Comparison of ENCODE assay signal across 9 cellular contexts in the genomic region with DNA sequence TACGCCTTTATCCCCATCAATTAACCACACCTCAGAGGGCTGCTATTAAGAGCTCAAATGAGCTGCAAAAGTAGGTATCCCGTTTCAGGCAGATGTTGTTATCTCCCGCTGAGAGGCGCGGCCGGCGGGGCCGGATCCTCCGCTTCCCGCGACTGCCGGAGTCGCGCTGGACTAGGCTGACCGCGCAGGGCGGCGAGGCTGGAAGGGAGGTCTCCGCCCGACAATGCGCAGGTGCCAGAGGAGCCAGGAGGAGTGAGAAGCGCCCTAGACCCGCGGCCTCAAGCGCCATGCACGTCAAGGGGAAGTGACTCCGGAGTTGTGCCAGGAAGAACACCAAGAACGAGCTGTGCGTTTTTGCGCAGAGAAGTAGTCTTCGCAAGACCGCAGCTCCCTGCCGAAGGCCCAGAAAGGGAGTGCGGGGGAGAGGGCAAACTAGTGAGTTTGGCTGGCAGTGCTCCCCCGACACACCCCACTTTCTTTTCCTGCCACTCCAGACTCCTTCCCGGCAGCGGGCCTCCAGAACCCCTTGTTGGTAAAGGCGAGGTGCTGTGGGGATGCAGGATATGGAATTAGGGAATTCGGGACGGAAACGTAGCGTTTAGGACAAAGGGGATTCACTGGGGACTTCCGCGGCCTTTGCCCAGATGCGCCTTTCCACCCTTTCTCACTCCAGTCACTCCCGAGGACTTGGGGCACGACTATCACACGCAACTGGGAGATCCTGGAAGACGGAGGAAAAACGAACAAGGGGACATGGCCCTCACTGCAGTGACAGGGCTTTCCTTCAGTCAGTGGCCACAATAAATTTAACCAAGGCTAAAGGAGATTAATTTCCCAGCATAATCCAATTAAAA. TPM values are rescaled to one million over a fixed set of nuclear protein-coding genes. Genes with fewer than 3 reads are reported as not detected.
A peak's percentile ranks its signal among the peaks of the same experiment; 100 is the strongest.
DNase-seq lines count a peak whose midpoint lies in the region; ATAC-seq and TF ChIP-seq lines count a peak whose summit lies in the region.
"Had no signal": no experiment of that assay in that cellular context is flagged by ENCODE, and none has a peak within 500 bp of the region (broad histone marks: within the 10 kb centered on the region; RNA-seq: fewer than 3 reads in every experiment).

No MANE protein-coding gene starts in this region.

- H3K9me3 Mint-ChIP-seq in activated naive CD4-positive, alpha-beta T cell treated with anti-CD3 and anti-CD28 coated beads, Interleukin-2, amount 50 U/mL, for 24 hours, result no peaks in the 10 kb centered on the region
- H3K9me3 Mint-ChIP-seq in activated naive CD4-positive, alpha-beta T cell treated with anti-CD3 and anti-CD28 coated beads for 36 hours, result no peaks in the 10 kb centered on the region
- no peaks in the 10 kb centered on the region for H3K9me3 Mint-ChIP-seq in natural killer cell treated with Interleukin-12 subunit alpha and Interleukin-12 subunit beta and Interleukin-15 and Interleukin-18, amount 100 ng/mL, for 72 hours

- peak overlapping the region; percentile 41 for H3K4me3 ChIP-seq in brain microvascular endothelial cell (ENCODE audit: low read depth, low read length)
- peak overlapping the region in 1 of 3 donors; percentile 14 for H3K4me3 ChIP-seq in thyroid gland (replicated peaks in 1 of 3)

- no peak for TF ChIP-seq CTCF in brain microvascular endothelial cell (IDR thresholded peaks at IDR 0.05; ENCODE audit: low read depth, low read length, missing control alignments)
- no peak for TF ChIP-seq CTCF in thyroid gland (IDR thresholded peaks at IDR 0.05)

- peak overlapping the region; percentile 68 for H3K27ac Mint-ChIP-seq in activated naive CD4-positive, alpha-beta T cell treated with anti-CD3 and anti-CD28 coated beads, Interleukin-2, amount 50 U/mL, for 24 hours
- no peak overlapping the region for H3K27ac Mint-ChIP-seq in activated naive CD4-positive, alpha-beta T cell treated with anti-CD3 and anti-CD28 coated beads for 36 hours
- no peak overlapping the region for H3K27ac Mint-ChIP-seq in natural killer cell treated with Interleukin-12 subunit alpha and Interleukin-12 subunit beta and Interleukin-15 and Interleukin-18, amount 100 ng/mL, for 72 hours

- no peak for DNase-seq in activated naive CD4-positive, alpha-beta T cell treated with anti-CD3 and anti-CD28 coated beads for 36 hours
- no peak for DNase-seq in brain microvascular endothelial cell
- DNase-seq in kidney tubule cell (ENCODE audit: low spot score), result peak; percentile 20
- no peak for DNase-seq in thyroid gland
- DNase-seq in natural killer cell treated with Interleukin-12 subunit alpha and Interleukin-12 subunit beta and Interleukin-15 and Interleukin-18, amount 100 ng/mL, for 72 hours (ENCODE audit: low spot score), result no peak
- no peak for DNase-seq in left colon

- H3K4me1 ChIP-seq in thyroid gland, result peaks cover 12 to 19% of the 10 kb centered on the region in 2 donors
- H3K4me1 ChIP-seq: BLaER1 treated with 17β-estradiol and CSF1 and Interleukin-3, amounts not matched to agents 10 nM and 100 nM had no signal

- TF ChIP-seq POLR2A in thyroid gland (IDR thresholded peaks at IDR 0.05), result no peak

- H3K4me3 Mint-ChIP-seq in activated naive CD4-positive, alpha-beta T cell treated with anti-CD3 and anti-CD28 coated beads, Interleukin-2, amount 50 U/mL, for 24 hours, result no peak overlapping the region
- no peak overlapping the region for H3K4me3 Mint-ChIP-seq in activated naive CD4-positive, alpha-beta T cell treated with anti-CD3 and anti-CD28 coated beads for 36 hours
- H3K4me3 Mint-ChIP-seq in natural killer cell treated with Interleukin-12 subunit alpha and Interleukin-12 subunit beta and Interleukin-15 and Interleukin-18, amount 100 ng/mL, for 72 hours, result no peak overlapping the region

- H3K36me3 ChIP-seq in brain microvascular endothelial cell (replicated peaks) (peaks cover 17% of the 10 kb centered on the region), thyroid gland (no peaks in the 10 kb centered on the region)
- H3K36me3 ChIP-seq: BLaER1 treated with 17β-estradiol and CSF1 and Interleukin-3, amounts not matched to agents 10 nM and 100 nM had no signal

- H3K27me3 ChIP-seq in brain microvascular endothelial cell (replicated peaks) (no peaks in the 10 kb centered on the region), thyroid gland (peaks cover 21% of the 10 kb centered on the region)

- in situ Hi-C loops in brain microvascular endothelial cell (cut with HindIII; ENCODE audit: low pct_ligation_motif_present, low sequenced_read_pairs), result no loop called here

- peaks cover 14% of the 10 kb centered on the region for H3K4me1 Mint-ChIP-seq in activated naive CD4-positive, alpha-beta T cell treated with anti-CD3 and anti-CD28 coated beads, Interleukin-2, amount 50 U/mL, for 24 hours
- H3K4me1 Mint-ChIP-seq in activated naive CD4-positive, alpha-beta T cell treated with anti-CD3 and anti-CD28 coated beads for 36 hours (ENCODE audit: low read depth), result peaks cover 23% of the 10 kb centered on the region
- peaks cover 9 to 13% of the 10 kb centered on the region in 2 donors for H3K4me1 Mint-ChIP-seq in natural killer cell treated with Interleukin-12 subunit alpha and Interleukin-12 subunit beta and Interleukin-15 and Interleukin-18, amount 100 ng/mL, for 72 hours (ENCODE audit: low read depth in 2 of 2)

- H3K36me3 Mint-ChIP-seq in activated naive CD4-positive, alpha-beta T cell treated with anti-CD3 and anti-CD28 coated beads, Interleukin-2, amount 50 U/mL, for 24 hours, result no peaks in the 10 kb centered on the region
- no peaks in the 10 kb centered on the region for H3K36me3 Mint-ChIP-seq in activated naive CD4-positive, alpha-beta T cell treated with anti-CD3 and anti-CD28 coated beads for 36 hours (ENCODE audit: low read depth)
- H3K36me3 Mint-ChIP-seq in natural killer cell treated with Interleukin-12 subunit alpha and Interleukin-12 subunit beta and Interleukin-15 and Interleukin-18, amount 100 ng/mL, for 72 hours, result peaks cover 5% of the 10 kb centered on the region

- intact Hi-C loops in activated naive CD4-positive, alpha-beta T cell treated with anti-CD3 and anti-CD28 coated beads for 36 hours (cut with micrococcal nuclease), result loop anchor here (1.0 kb wide), 1 partner anchor 7 kb away; no protein-coding TSS in a partner anchor
- intact Hi-C loops in thyroid gland (cut with DNase I) (loop anchor here (10.0 kb wide), 1 partner anchor 488 kb away; no protein-coding TSS in a partner anchor), left colon (cut with DNase I, micrococcal nuclease) (no loop called here)

- H3K9me3 ChIP-seq in thyroid gland, result no peaks in the 10 kb centered on the region

- WGBS in thyroid gland, 2 donors, result 20 to 31% methylated on average over 43 to 50 of the region's 50 CpGs

- CTCF ChIA-PET in activated naive CD4-positive, alpha-beta T cell treated with anti-CD3 and anti-CD28 coated beads for 36 hours (lab: Charles Lee), result no interaction called here

- no peak for ATAC-seq in natural killer cell treated with Interleukin-12 subunit alpha and Interleukin-12 subunit beta and Interleukin-15 and Interleukin-18, amount 100 ng/mL, for 72 hours
- ATAC-seq in HG03521 (IDR thresholded peaks at IDR 0.05; ENCODE audit: unreplicated experiment) (no peak), left colon (no peak)

- H3K27ac ChIP-seq in brain microvascular endothelial cell, result peak overlapping the region; percentile 5
- peak overlapping the region; percentile 5 to 45 (median 10) for H3K27ac ChIP-seq in thyroid gland
- H3K27ac ChIP-seq: BLaER1 treated with 17β-estradiol and CSF1 and Interleukin-3, amounts not matched to agents 10 nM and 100 nM had no signal

- peaks cover 76% of the 10 kb centered on the region for H3K27me3 Mint-ChIP-seq in activated naive CD4-positive, alpha-beta T cell treated with anti-CD3 and anti-CD28 coated beads, Interleukin-2, amount 50 U/mL, for 24 hours
- peaks cover 85% of the 10 kb centered on the region for H3K27me3 Mint-ChIP-seq in activated naive CD4-positive, alpha-beta T cell treated with anti-CD3 and anti-CD28 coated beads for 36 hours (ENCODE audit: low read depth)
- H3K27me3 Mint-ChIP-seq in natural killer cell treated with Interleukin-12 subunit alpha and Interleukin-12 subunit beta and Interleukin-15 and Interleukin-18, amount 100 ng/mL, for 72 hours, result peaks cover 59 to 84% of the 10 kb centered on the region in 2 donors

RNA-seq across cellular contexts. Expression of gene NR2F1-AS1, which starts 8.0 kb away (rescaled TPM):
- not detected for total RNA-seq in activated naive CD4-positive, alpha-beta T cell treated with anti-CD3 and anti-CD28 coated beads for 36 hours
- total RNA-seq in thyroid gland (10 to 100 TPM in 2 of 4 donors, 1 to 10 TPM in 2; 4.1 to 13.8 (median 10.1) TPM), left colon (1 to 10 TPM; 2.2 to 3.2 TPM)
- not detected for total RNA-seq in natural killer cell treated with Interleukin-12 subunit alpha and Interleukin-12 subunit beta and Interleukin-15 and Interleukin-18, amount 100 ng/mL, for 72 hours

RNA-seq across cellular contexts. Expression of gene NR2F1, which starts 10.0 kb away (rescaled TPM):
- not detected for total RNA-seq in activated naive CD4-positive, alpha-beta T cell treated with anti-CD3 and anti-CD28 coated beads for 36 hours
- total RNA-seq in thyroid gland (10 to 100 TPM; 25.8 to 43.3 (median 37.5) TPM), left colon (1 to 10 TPM; 2.7 to 4.9 TPM)
- total RNA-seq in natural killer cell treated with Interleukin-12 subunit alpha and Interleukin-12 subunit beta and Interleukin-15 and Interleukin-18, amount 100 ng/mL, for 72 hours, result not detected

Comparison
In these comparisons a context has a peak if more than half of its experiments do, and no peak if none do; other contexts are left out.
1. RNA of gene NR2F1, which starts 10.0 kb away (total RNA-seq): 25.8 to 43.3 TPM in thyroid gland; 2.7 to 4.9 TPM in left colon, not detected in activated naive CD4-positive, alpha-beta T cell treated with anti-CD3 and anti-CD28 coated beads for 36 hours and not detected in natural killer cell treated with Interleukin-12 subunit alpha and Interleukin-12 subunit beta and Interleukin-15 and Interleukin-18, amount 100 ng/mL, for 72 hours; every median in the first group is over 4 times any median in the second.
2. intact Hi-C loops: an anchor here in activated naive CD4-positive, alpha-beta T cell treated with anti-CD3 and anti-CD28 coated beads for 36 hours (1.0 kb wide) and thyroid gland (10.0 kb wide); none called in left colon.